ENCODE assay signal across 34 cellular contexts in the genomic region with DNA sequence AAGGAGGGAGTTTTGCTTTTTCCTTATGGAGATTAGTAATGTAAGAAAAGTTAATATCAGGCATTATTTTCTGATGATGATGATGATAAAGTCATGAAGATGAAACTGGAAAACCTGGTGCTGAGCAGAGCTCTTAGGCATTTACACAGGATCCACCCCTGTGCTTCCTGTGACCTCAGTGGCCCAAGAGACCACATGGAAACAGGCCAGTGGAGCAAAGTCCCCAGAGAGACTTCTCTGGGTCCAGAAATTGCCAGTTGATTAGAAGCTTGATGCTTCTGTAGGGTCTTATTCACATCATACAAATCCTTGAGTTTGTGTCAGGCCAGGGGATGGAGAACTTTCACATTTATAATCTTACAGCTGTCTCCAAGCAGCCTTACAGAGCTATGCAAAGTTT. TPM values are rescaled to one million over a fixed set of nuclear protein-coding genes. Genes with fewer than 3 reads are reported as not detected.
"Had no signal": no experiment of that assay in that cellular context is flagged by ENCODE, and none has a peak within 500 bp of the region (broad histone marks: within the 10 kb centered on the region; RNA-seq: fewer than 3 reads in every experiment).

No MANE protein-coding gene starts in this region.

- H3K9me3 ChIP-seq: ovary, psoas muscle, spleen, suprapubic skin, testis, tibial nerve, upper lobe of left lung, vagina had no signal

- H3K36me3 Mint-ChIP-seq: natural killer cell; stimulated activated memory B cell treated with anti-CD40 and anti-IgM and Interleukin-4, amounts not matched to agents 10 μg/mL and 1 μg/mL and 100 μg/mL, for 72 hours had no signal

- H3K4me2 ChIP-seq: neural progenitor cell, smooth muscle cell had no signal

- DNase-seq: natural killer cell; occipital lobe; ovary; posterior cingulate gyrus; psoas muscle; right cardiac atrium; spleen; stimulated activated CD4-positive, alpha-beta T cell treated with anti-CD3 and anti-CD28 coated beads, Interleukin-12 subunit alpha, Interleukin-12 subunit beta, amount 100 ng/mL, for 4 hours; stimulated activated CD4-positive, alpha-beta T cell treated with anti-CD3 and anti-CD28 coated beads, Interleukin-1b, Interleukin-23, amount 100 ng/mL, for 48 hours; stimulated activated CD4-positive, alpha-beta T cell treated with anti-CD3 and anti-CD28 coated beads, Interleukin-4, amount 100 ng/mL, for 1 hour; stimulated activated CD4-positive, alpha-beta T cell treated with anti-CD3 and anti-CD28 coated beads, Interleukin-4, amount 100 ng/mL, for 4 hours; stimulated activated CD8-positive, alpha-beta memory T cell treated with anti-CD3 and anti-CD28 coated beads, Interleukin-4, amount 100 ng/mL, for 48 hours; stimulated activated naive CD4-positive, alpha-beta T cell; stimulated activated naive CD8-positive, alpha-beta T cell treated with anti-CD3 and anti-CD28 coated beads, Interleukin-15, amount 100 ng/mL, for 72 hours; stimulated activated naive CD8-positive, alpha-beta T cell treated with anti-CD3 and anti-CD28 coated beads, Interleukin-15, Interleukin-2, amounts not matched to agents 100 U/mL and 50 U/mL, for 24 hours; substantia nigra; testis; trophoblast cell; upper lobe of left lung had no signal

- H3K27me3 Mint-ChIP-seq: progenitor cell of endocrine pancreas had no signal

- H3K4me1 Mint-ChIP-seq: nephron had no signal

- H3K27ac Mint-ChIP-seq: natural killer cell; nephron; neural progenitor cell; progenitor cell of endocrine pancreas; stimulated activated memory B cell treated with anti-CD40 and anti-IgM and Interleukin-4, amounts not matched to agents 10 μg/mL and 1 μg/mL and 100 μg/mL, for 72 hours had no signal

- ATAC-seq: natural killer cell; psoas muscle; right cardiac atrium; sciatic nerve; stimulated activated memory B cell treated with anti-CD40 and anti-IgM and Interleukin-4, amounts not matched to agents 10 μg/mL and 1 μg/mL and 100 μg/mL, for 72 hours; stimulated activated naive CD8-positive, alpha-beta T cell treated with anti-CD3 and anti-CD28 coated beads, Interleukin-15, amount 100 ng/mL, for 72 hours; stimulated activated naive CD8-positive, alpha-beta T cell treated with anti-CD3 and anti-CD28 coated beads, Interleukin-15, Interleukin-2, amounts not matched to agents 100 U/mL and 50 U/mL, for 24 hours had no signal

- H3K4me1 ChIP-seq: neural progenitor cell, parathyroid adenoma, psoas muscle, spleen, suprapubic skin, testis, tibial nerve, upper lobe of left lung, vagina had no signal

- H3K4me3 Mint-ChIP-seq: natural killer cell; nephron; neural progenitor cell; stimulated activated memory B cell treated with anti-CD40 and anti-IgM and Interleukin-4, amounts not matched to agents 10 μg/mL and 1 μg/mL and 100 μg/mL, for 72 hours; stimulated activated naive CD8-positive, alpha-beta T cell treated with anti-CD3 and anti-CD28 coated beads, Interleukin-15, amount 100 ng/mL, for 72 hours had no signal

- H3K27me3 ChIP-seq: neural progenitor cell, ovary, spleen, suprapubic skin, testis, tibial nerve, upper lobe of left lung, vagina had no signal

- H3K36me3 ChIP-seq: neural progenitor cell, ovary, spleen, suprapubic skin, upper lobe of left lung, vagina had no signal

- H3K9ac ChIP-seq: neural progenitor cell, parathyroid adenoma had no signal

- H3K27ac ChIP-seq: neural progenitor cell, ovary, parathyroid adenoma, psoas muscle, skin epidermis, spleen, suprapubic skin, testis, tibial nerve, upper lobe of left lung, vagina had no signal

- H3K9me3 Mint-ChIP-seq: natural killer cell; nephron; neural progenitor cell; stimulated activated naive CD8-positive, alpha-beta T cell treated with anti-CD3 and anti-CD28 coated beads, Interleukin-15, amount 100 ng/mL, for 72 hours had no signal

- H3K4me3 ChIP-seq: neural progenitor cell, ovary, psoas muscle, skin epidermis, smooth muscle cell, spleen, suprapubic skin, testis, tibial nerve, upper lobe of left lung, vagina had no signal

RNA-seq across cellular contexts. Expression of a gene that starts 54.7 kb away (rescaled TPM):
- total RNA-seq: natural killer cell, occipital lobe, osteoblast, ovary, progenitor cell of endocrine pancreas, psoas muscle, renal cortical epithelial cell, right cardiac atrium, sciatic nerve, smooth muscle cell, spleen, suprapubic skin, tibial nerve, upper lobe of left lung, ureter, vagina had no signal
- polyA plus RNA-seq: neural cell, psoas muscle, right cardiac atrium, smooth muscle cell, spleen had no signal
